Comparison of ENCODE assay signal across 21 cellular contexts in genomic region chr10:22363305-22363704, GRCh38. TPM values are rescaled to one million over a fixed set of nuclear protein-coding genes. Genes with fewer than 3 reads are reported as not detected.
"Had no signal": no experiment of that assay in that cellular context is flagged by ENCODE, and none has a peak within 500 bp of the region (broad histone marks: within the 10 kb centered on the region; RNA-seq: fewer than 3 reads in every experiment).

No MANE protein-coding gene starts in this region.

- H3K4me2 ChIP-seq: smooth muscle cell had no signal

- H3K36me3 Mint-ChIP-seq: naive B cell had no signal

- H3K27ac Mint-ChIP-seq: dendritic cell treated with granulocyte-macrophage colony-stimulating factor and Interleukin-4, amounts not matched to agents 40 ng/mL and 50 ng/mL, for 4 days; naive B cell; nephron; progenitor cell of endocrine pancreas had no signal

- DNase-seq: esophagus squamous epithelium; foreskin keratinocyte; kidney; left cardiac atrium; left ventricle myocardium superior; mesenchymal stem cell; naive B cell; occipital lobe; pancreas; right cardiac atrium; stimulated activated naive CD4-positive, alpha-beta T cell treated with Interleukin-2 at 50 U/mL for 16 hours; testis; upper lobe of right lung had no signal

- H3K27me3 Mint-ChIP-seq: naive B cell, progenitor cell of endocrine pancreas had no signal

- H3K4me3 ChIP-seq: esophagus squamous epithelium, lung, pancreas, smooth muscle cell, testis, tibial nerve, upper lobe of right lung, vagina had no signal

- FAIRE-seq: kidney, pancreas had no signal

- H3K9me3 ChIP-seq: esophagus squamous epithelium, pancreas, testis, tibial nerve, upper lobe of right lung, vagina had no signal

- H3K4me3 Mint-ChIP-seq: dendritic cell treated with granulocyte-macrophage colony-stimulating factor and Interleukin-4, amounts not matched to agents 40 ng/mL and 50 ng/mL, for 4 days; naive B cell; nephron had no signal

- H3K27ac ChIP-seq: esophagus squamous epithelium, foreskin keratinocyte, pancreas, testis, tibial nerve, upper lobe of right lung, vagina had no signal

- ATAC-seq: foreskin keratinocyte, left cardiac atrium, left ventricle myocardium superior, pancreas, right cardiac atrium, upper lobe of right lung had no signal

- H3K36me3 ChIP-seq: esophagus squamous epithelium, pancreas, tibial nerve, upper lobe of right lung, vagina had no signal

- H3K4me1 ChIP-seq: esophagus squamous epithelium, foreskin keratinocyte, pancreas, testis, tibial nerve, upper lobe of right lung, vagina had no signal

- H3K9me3 Mint-ChIP-seq: dendritic cell treated with granulocyte-macrophage colony-stimulating factor and Interleukin-4, amounts not matched to agents 40 ng/mL and 50 ng/mL, for 4 days; naive B cell; nephron had no signal

- H3K27me3 ChIP-seq: esophagus squamous epithelium, testis, vagina had no signal

RNA-seq across cellular contexts. Expression of gene SPAG6, which starts 18.0 kb away (rescaled TPM):
- total RNA-seq: epithelial cell of proximal tubule, foreskin keratinocyte, left cardiac atrium, left ventricle myocardium superior, smooth muscle cell, tibial nerve, upper lobe of right lung, vagina had no signal
- polyA plus RNA-seq: foreskin keratinocyte had no signal
